In genomic region chr7:99030145-99030856, GRCh38 we compare ENCODE assay signal across 13 cellular contexts.
A peak's percentile ranks its signal among the peaks of the same experiment; 100 is the strongest.
DNase-seq lines count a peak whose midpoint lies in the region; ATAC-seq and TF ChIP-seq lines count a peak whose summit lies in the region.
"Had no signal": no experiment of that assay in that cellular context is flagged by ENCODE, and none has a peak within 500 bp of the region (broad histone marks: within the 10 kb centered on the region; RNA-seq: fewer than 3 reads in every experiment).

No MANE protein-coding gene starts in this region.

- no peak for DNase-seq in stimulated activated naive CD8-positive, alpha-beta T cell treated with anti-CD3 and anti-CD28 coated beads, Interleukin-15, amount 100 ng/mL, for 72 hours
- DNase-seq in fibroblast of pulmonary artery (ENCODE audit: low read depth), result peak; percentile 42
- peak in 1 of 2 donors; percentile 35 for DNase-seq in aorta
- no peak for DNase-seq in putamen (ENCODE audit: low spot score)
- DNase-seq: DMS153, kidney had no signal

- no peaks in the 10 kb centered on the region for H3K4me1 ChIP-seq in rectal smooth muscle tissue (ENCODE audit: control insufficient read depth, insufficient read depth, low read length)
- peaks cover 0 to 4% of the 10 kb centered on the region in 2 donors for H3K4me1 ChIP-seq in aorta (ENCODE audit: control insufficient read depth in 1 of 2, insufficient read depth in 2 of 2, low read length in 2 of 2)
- H3K4me1 ChIP-seq: SJSA1 had no signal

- no peak overlapping the region for H3K4me3 Mint-ChIP-seq in stimulated activated naive CD8-positive, alpha-beta T cell treated with anti-CD3 and anti-CD28 coated beads, Interleukin-15, Interleukin-2, amounts not matched to agents 100 ng/mL and 50 ng/mL, for 24 hours
- no peak overlapping the region for H3K4me3 Mint-ChIP-seq in stimulated activated naive CD8-positive, alpha-beta T cell treated with anti-CD3 and anti-CD28 coated beads, Interleukin-15, amount 100 ng/mL, for 72 hours
- H3K4me3 Mint-ChIP-seq: natural killer cell treated with Interleukin-12 subunit alpha and Interleukin-12 subunit beta and Interleukin-15 and Interleukin-18, amount 100 ng/mL, for 72 hours had no signal

- no peaks in the 10 kb centered on the region for H3K4me1 Mint-ChIP-seq in stimulated activated naive CD8-positive, alpha-beta T cell treated with anti-CD3 and anti-CD28 coated beads, Interleukin-15, Interleukin-2, amounts not matched to agents 100 ng/mL and 50 ng/mL, for 24 hours (ENCODE audit: low read depth)
- H3K4me1 Mint-ChIP-seq in stimulated activated naive CD8-positive, alpha-beta T cell treated with anti-CD3 and anti-CD28 coated beads, Interleukin-15, amount 100 ng/mL, for 72 hours, result peaks cover 12% of the 10 kb centered on the region

- intact Hi-C loops in aorta (cut with DNase I), result loop anchor here in 1 of 2 donors (10.0 kb wide), 1 partner anchor 374 kb away; the partner anchor contains the start of genes BUD31 and PDAP1

- H3K27ac Mint-ChIP-seq in stimulated activated naive CD8-positive, alpha-beta T cell treated with anti-CD3 and anti-CD28 coated beads, Interleukin-15, Interleukin-2, amounts not matched to agents 100 ng/mL and 50 ng/mL, for 24 hours, result peak overlapping the region; percentile 58
- H3K27ac Mint-ChIP-seq in stimulated activated naive CD8-positive, alpha-beta T cell treated with anti-CD3 and anti-CD28 coated beads, Interleukin-15, amount 100 ng/mL, for 72 hours, result peak overlapping the region in 1 of 2 donors; percentile 71

- H3K27ac ChIP-seq in rectal smooth muscle tissue (ENCODE audit: low read depth, low read length) (peak overlapping the region; percentile 58), aorta (ENCODE audit: low read depth in 1 of 2, low read length in 2 of 2) (peak overlapping the region; percentile 47 to 95)
- H3K27ac ChIP-seq: SJSA1 had no signal

- H3K27me3 ChIP-seq in rectal smooth muscle tissue (ENCODE audit: control insufficient read depth, insufficient read depth, low read length), result no peaks in the 10 kb centered on the region
- no peaks in the 10 kb centered on the region for H3K27me3 ChIP-seq in aorta (ENCODE audit: control insufficient read depth in 1 of 2, insufficient read depth in 2 of 2, low read length in 1 of 2)
- H3K27me3 ChIP-seq: SJSA1 had no signal

- WGBS in aorta, 2 donors, result 94% methylated on average over 8 of the region's 8 CpGs

- no peak for TF ChIP-seq CTCF in fibroblast of pulmonary artery (IDR thresholded peaks at IDR 0.05; ENCODE audit: low read length, missing control alignments)

- ATAC-seq in stimulated activated naive CD8-positive, alpha-beta T cell treated with anti-CD3 and anti-CD28 coated beads, Interleukin-15, amount 100 ng/mL, for 72 hours, result no peak
- ATAC-seq in aorta (ENCODE audit: low FRiP score) (peak; percentile 6), GM18505 (IDR thresholded peaks at IDR 0.05; ENCODE audit: unreplicated experiment) (no peak), GM21447 (IDR thresholded peaks at IDR 0.05; ENCODE audit: unreplicated experiment) (no peak)
- ATAC-seq: natural killer cell treated with Interleukin-12 subunit alpha and Interleukin-12 subunit beta and Interleukin-15 and Interleukin-18, amount 100 ng/mL, for 72 hours had no signal

- no peak overlapping the region for H3K9ac ChIP-seq in rectal smooth muscle tissue (ENCODE audit: low read length)

- H3K4me3 ChIP-seq in fibroblast of pulmonary artery (replicated peaks; ENCODE audit: low read depth, low read length), result no peak overlapping the region
- no peak overlapping the region for H3K4me3 ChIP-seq in rectal smooth muscle tissue (ENCODE audit: low read length)
- H3K4me3 ChIP-seq in aorta (ENCODE audit: low read length in 2 of 2), result no peak overlapping the region
- H3K4me3 ChIP-seq: SJSA1, smooth muscle cell had no signal

- no peaks in the 10 kb centered on the region for H3K9me3 Mint-ChIP-seq in stimulated activated naive CD8-positive, alpha-beta T cell treated with anti-CD3 and anti-CD28 coated beads, Interleukin-15, Interleukin-2, amounts not matched to agents 100 ng/mL and 50 ng/mL, for 24 hours
- H3K9me3 Mint-ChIP-seq in stimulated activated naive CD8-positive, alpha-beta T cell treated with anti-CD3 and anti-CD28 coated beads, Interleukin-15, amount 100 ng/mL, for 72 hours, result no peaks in the 10 kb centered on the region
- H3K9me3 Mint-ChIP-seq: natural killer cell treated with Interleukin-12 subunit alpha and Interleukin-12 subunit beta and Interleukin-15 and Interleukin-18, amount 100 ng/mL, for 72 hours had no signal

- H3K27me3 Mint-ChIP-seq in stimulated activated naive CD8-positive, alpha-beta T cell treated with anti-CD3 and anti-CD28 coated beads, Interleukin-15, Interleukin-2, amounts not matched to agents 100 ng/mL and 50 ng/mL, for 24 hours, result no peaks in the 10 kb centered on the region
- no peaks in the 10 kb centered on the region for H3K27me3 Mint-ChIP-seq in stimulated activated naive CD8-positive, alpha-beta T cell treated with anti-CD3 and anti-CD28 coated beads, Interleukin-15, amount 100 ng/mL, for 72 hours
- H3K27me3 Mint-ChIP-seq: natural killer cell treated with Interleukin-12 subunit alpha and Interleukin-12 subunit beta and Interleukin-15 and Interleukin-18, amount 100 ng/mL, for 72 hours had no signal

- TF ChIP-seq POLR2A in GM18505 (IDR thresholded peaks at IDR 0.05; ENCODE audit: borderline replicate concordance, extremely low read depth, insufficient read depth, insufficient read length), result no peak

- H3K36me3 ChIP-seq in rectal smooth muscle tissue (ENCODE audit: control insufficient read depth, insufficient read depth, low read length), result peaks cover 47% of the 10 kb centered on the region
- peaks cover 0 to 10% of the 10 kb centered on the region in 2 donors for H3K36me3 ChIP-seq in aorta (ENCODE audit: control insufficient read depth in 1 of 2, insufficient read depth in 2 of 2, low read length in 1 of 2)

- H3K9me3 ChIP-seq in aorta (ENCODE audit: control insufficient read depth, low read length), result no peaks in the 10 kb centered on the region
- H3K9me3 ChIP-seq: SJSA1 had no signal

- H3K36me3 Mint-ChIP-seq in stimulated activated naive CD8-positive, alpha-beta T cell treated with anti-CD3 and anti-CD28 coated beads, Interleukin-15, Interleukin-2, amounts not matched to agents 100 ng/mL and 50 ng/mL, for 24 hours (ENCODE audit: low read depth), result peaks cover 58% of the 10 kb centered on the region
